Comparison of ENCODE assay signal across 20 cellular contexts in genomic region chr15:64437982-64438381, GRCh38.
"Had no signal": no experiment of that assay in that cellular context is flagged by ENCODE, and none has a peak within 500 bp of the region (broad histone marks: within the 10 kb centered on the region; RNA-seq: fewer than 3 reads in every experiment).

No MANE protein-coding gene starts in this region.

- H3K4me3 ChIP-seq: breast epithelium, prostate gland, SJSA1, skin epidermis, suprapubic skin had no signal

- H3K9me3 ChIP-seq: breast epithelium, prostate gland, SJSA1, suprapubic skin had no signal

- ATAC-seq: left ventricle myocardium superior, right cardiac atrium had no signal

- H3K27me3 Mint-ChIP-seq: activated CD4-positive, alpha-beta memory T cell treated with anti-CD3 and anti-CD28 coated beads, Interleukin-2, amount 10 ng/mL, durations not matched to agents 7 days and 5 days had no signal

- H3K27ac ChIP-seq: breast epithelium, prostate gland, SJSA1, skin epidermis, suprapubic skin had no signal

- H3K36me3 ChIP-seq: breast epithelium, prostate gland, suprapubic skin had no signal

- H3K4me1 ChIP-seq: breast epithelium, prostate gland, suprapubic skin had no signal

- H3K27ac Mint-ChIP-seq: activated CD4-positive, alpha-beta memory T cell treated with anti-CD3 and anti-CD28 coated beads, Interleukin-2, amount 10 ng/mL, durations not matched to agents 7 days and 5 days had no signal

- H3K27me3 ChIP-seq: breast epithelium, SJSA1, suprapubic skin had no signal

- H3K4me3 Mint-ChIP-seq: activated CD4-positive, alpha-beta memory T cell treated with anti-CD3 and anti-CD28 coated beads, Interleukin-2, amount 10 ng/mL, durations not matched to agents 7 days and 5 days; activated naive CD4-positive, alpha-beta T cell treated with anti-CD3 and anti-CD28 coated beads for 36 hours had no signal

- DNase-seq: activated CD4-positive, alpha-beta memory T cell treated with anti-CD3 and anti-CD28 coated beads, Interleukin-2, amount 10 ng/mL, durations not matched to agents 7 days and 5 days; activated CD4-positive, CD25-positive, alpha-beta regulatory T cell treated with anti-CD3 and anti-CD28 coated beads, Interleukin-2, amount 50 U/mL, for 72 hours; activated CD8-positive, alpha-beta memory T cell treated with anti-CD3 and anti-CD28 coated beads, Interleukin-2, amount 50 U/mL, for 4 hours; activated naive CD4-positive, alpha-beta T cell treated with anti-CD3 and anti-CD28 coated beads for 36 hours; anterior cingulate cortex; cerebellar nuclear complex; effector CD8-positive, alpha-beta T cell; foreskin fibroblast; left ventricle myocardium superior; mesendoderm; right cardiac atrium; stimulated activated CD4-positive, alpha-beta T cell treated with anti-CD3 and anti-CD28 coated beads, Interleukin-15, amount 100 ng/mL, for 24 hours; stimulated activated CD4-positive, alpha-beta T cell treated with anti-CD3 and anti-CD28 coated beads, Interleukin-4, amount 100 ng/mL, for 1 hour; SW 1271; T1000 had no signal

- H3K9me3 Mint-ChIP-seq: activated CD4-positive, alpha-beta memory T cell treated with anti-CD3 and anti-CD28 coated beads, Interleukin-2, amount 10 ng/mL, durations not matched to agents 7 days and 5 days; activated naive CD4-positive, alpha-beta T cell treated with anti-CD3 and anti-CD28 coated beads for 36 hours had no signal
